In the genomic region with DNA sequence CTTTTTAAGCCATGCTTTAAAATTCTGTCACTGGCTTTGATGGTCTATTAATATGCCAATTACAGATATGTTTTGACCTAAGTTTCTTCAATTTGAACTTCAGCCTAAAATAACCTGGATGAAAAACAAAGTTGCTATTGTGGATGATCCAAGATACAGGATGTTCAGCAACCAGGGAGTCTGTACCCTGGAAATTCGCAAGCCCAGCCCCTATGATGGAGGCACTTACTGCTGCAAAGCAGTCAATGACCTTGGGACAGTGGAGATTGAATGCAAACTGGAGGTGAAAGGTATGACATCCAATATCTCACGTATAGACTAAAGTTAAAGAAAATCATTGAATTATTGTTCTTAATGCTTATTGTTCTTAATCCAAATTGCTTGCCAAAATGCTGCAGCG, we compare ENCODE assay signal across 19 cellular contexts.
"Had no signal": no experiment of that assay in that cellular context is flagged by ENCODE, and none has a peak within 500 bp of the region (broad histone marks: within the 10 kb centered on the region; RNA-seq: fewer than 3 reads in every experiment).

No MANE protein-coding gene starts in this region.

- H3K27me3 ChIP-seq: dorsolateral prefrontal cortex, suprapubic skin, thyroid gland had no signal

- H3K9ac ChIP-seq: parathyroid adenoma had no signal

- H3K27ac ChIP-seq: parathyroid adenoma, suprapubic skin, thyroid gland had no signal

- FAIRE-seq: endometrium, frontal cortex, keratinocyte, urothelium cell line had no signal

- H3K4me3 ChIP-seq: smooth muscle cell, suprapubic skin, thyroid gland had no signal

- H3K4me2 ChIP-seq: smooth muscle cell had no signal

- H3K36me3 ChIP-seq: suprapubic skin, thyroid gland had no signal

- H3K79me2 ChIP-seq: parathyroid adenoma had no signal

- H3K9me3 ChIP-seq: suprapubic skin, thyroid gland had no signal

- ATAC-seq: esophagus mucosa; stimulated activated effector memory CD8-positive, alpha-beta T cell treated with anti-CD3 and anti-CD28 coated beads, Interleukin-12 subunit alpha, Interleukin-12 subunit beta, amount 100 ng/mL, for 72 hours; stimulated activated naive CD8-positive, alpha-beta T cell treated with anti-CD3 and anti-CD28 coated beads, Interleukin-15, Interleukin-2, amounts not matched to agents 100 U/mL and 50 U/mL, for 24 hours had no signal

- DNase-seq: cortex of kidney; dorsolateral prefrontal cortex; effector memory CD4-positive, alpha-beta T cell; immature natural killer cell; mesendoderm; naive B cell; stimulated activated CD4-positive, alpha-beta T cell treated with anti-CD3 and anti-CD28 coated beads, Interleukin-4, amount 100 ng/mL, for 1 hour; stimulated activated CD8-positive, alpha-beta memory T cell treated with anti-CD3 and anti-CD28 coated beads, Interleukin-4, amount 100 ng/mL, for 48 hours; stimulated activated naive CD8-positive, alpha-beta T cell treated with anti-CD3 and anti-CD28 coated beads, Interleukin-15, Interleukin-2, amounts not matched to agents 100 U/mL and 50 U/mL, for 24 hours; thyroid gland had no signal
